8 cellular contexts compared by ENCODE assay signal in the genomic region with DNA sequence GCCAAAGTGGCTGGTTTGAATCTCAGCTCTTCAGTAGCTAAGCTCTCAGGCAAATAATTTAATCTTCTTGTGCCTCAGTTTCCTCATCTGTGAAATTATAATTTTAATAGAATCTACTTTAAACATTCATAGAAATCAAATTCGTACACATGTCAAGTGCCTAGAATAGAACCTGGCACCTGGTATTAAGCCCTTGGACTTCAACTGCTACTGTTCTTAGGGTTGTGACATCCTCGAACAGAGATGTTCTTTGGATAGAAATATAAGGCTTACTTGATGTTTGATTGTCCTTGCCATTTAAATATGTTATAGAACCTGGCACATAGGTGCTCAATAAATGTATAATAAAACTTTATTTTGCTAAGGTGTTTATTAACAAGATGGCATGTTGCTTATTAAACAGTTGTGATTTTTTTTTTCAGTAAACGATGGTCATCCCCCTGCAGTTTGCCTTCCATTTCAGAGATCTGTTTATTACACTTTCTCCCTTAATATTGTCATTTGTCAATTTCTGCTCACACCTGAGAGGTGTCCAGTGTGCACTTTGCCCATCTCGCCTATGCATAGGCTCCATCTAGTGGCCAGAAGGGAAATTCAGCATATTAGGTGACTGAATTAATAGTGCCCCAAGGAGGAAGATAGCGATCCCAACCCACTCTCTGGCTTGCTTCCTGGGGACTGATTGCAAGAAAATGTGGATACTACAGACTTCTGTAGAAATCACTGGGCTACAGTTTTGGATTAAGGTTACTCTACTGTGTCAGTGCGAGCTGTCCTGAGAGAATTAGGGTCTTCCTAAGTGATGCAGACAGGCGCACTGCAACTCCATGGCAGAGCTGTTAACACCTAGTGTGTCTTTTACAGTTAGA. TPM values are rescaled to one million over a fixed set of nuclear protein-coding genes. Genes with fewer than 3 reads are reported as not detected.
DNase-seq lines count a peak whose midpoint lies in the region; ATAC-seq and TF ChIP-seq lines count a peak whose summit lies in the region.

No MANE protein-coding gene starts in this region.

- CTCF ChIA-PET in activated B cell treated with CpG ODN at 0.5 μM for 24 hours (lab: Charles Lee), result interaction anchor here (0.7 to 6.9 kb wide), 8 partner anchors 10 to 347 kb away, joined by 3 to 85 read pairs (median 3); no protein-coding TSS in a partner anchor

- peak; percentile 94 for ATAC-seq in HG02623 (IDR thresholded peaks at IDR 0.05; ENCODE audit: unreplicated experiment)
- peak; percentile 75 for ATAC-seq in activated B cell treated with CpG ODN at 0.5 μM for 24 hours (ENCODE audit: low read depth)

- H3K27ac ChIP-seq in C4-2B (no peak overlapping the region), prostate gland (peak overlapping the region in 1 of 2 donors; percentile 64)

- no peaks in the 10 kb centered on the region for H3K36me3 ChIP-seq in prostate gland

- peak; percentile 77 for DNase-seq in GM13977 (ENCODE audit: low spot score)
- peak; percentile 38 for DNase-seq in NCI-H146 (lab: John Stamatoyannopoulos, UW)
- DNase-seq in activated B cell treated with CpG ODN at 0.5 μM for 24 hours, result no peak
- DNase-seq in globus pallidus (ENCODE audit: low spot score), result peak; percentile 49
- DNase-seq in prostate gland (ENCODE audit: low spot score), result peak; percentile 59
- no peak for DNase-seq in posterior vena cava (ENCODE audit: low spot score)

- no peak overlapping the region for H3K4me3 ChIP-seq in prostate gland

- peak; percentile 96 for TF ChIP-seq CTCF in C4-2B (conservative IDR thresholded peaks at IDR 0.05)
- peak; percentile 93 for TF ChIP-seq CTCF in GM13977 (IDR thresholded peaks at IDR 0.05; ENCODE audit: extremely low read depth, insufficient read depth, missing control alignments)
- peak; percentile 54 for TF ChIP-seq CTCF in activated B cell treated with CpG ODN at 0.5 μM for 24 hours (IDR thresholded peaks at IDR 0.05)
- TF ChIP-seq CTCF in prostate gland (IDR thresholded peaks at IDR 0.05), result peak; percentile 43 to 77 (median 70)

- no peak overlapping the region for H3K4me3 Mint-ChIP-seq in activated B cell treated with CpG ODN at 0.5 μM for 24 hours

- peaks cover 9% of the 10 kb centered on the region for H3K27me3 Mint-ChIP-seq in activated B cell treated with CpG ODN at 0.5 μM for 24 hours

- no peak overlapping the region for H3K27ac Mint-ChIP-seq in activated B cell treated with CpG ODN at 0.5 μM for 24 hours

- TF ChIP-seq POLR2A in prostate gland (IDR thresholded peaks at IDR 0.05), result no peak

- H3K36me3 Mint-ChIP-seq in activated B cell treated with CpG ODN at 0.5 μM for 24 hours (ENCODE audit: low read depth), result no peaks in the 10 kb centered on the region

- POLR2A ChIA-PET in activated B cell treated with CpG ODN at 0.5 μM for 24 hours (lab: Charles Lee), result no interaction called here

- in situ Hi-C loops in GM13977 (cut with MboI; ENCODE audit: low pct_unique_long_range_greater_than_20kb, low sequenced_read_pairs, unreplicated experiment), result loop anchor here (10.0 kb wide), 1 partner anchor 134 kb away; no protein-coding TSS in a partner anchor

- WGBS in prostate gland, result 48% methylated on average over 7 of the region's 7 CpGs

- peaks cover 45% of the 10 kb centered on the region for H3K4me1 ChIP-seq in prostate gland (replicated peaks)

- no peaks in the 10 kb centered on the region for H3K27me3 ChIP-seq in prostate gland (replicated peaks; ENCODE audit: insufficient read depth)

- no peaks in the 10 kb centered on the region for H3K9me3 Mint-ChIP-seq in activated B cell treated with CpG ODN at 0.5 μM for 24 hours

- H3K4me1 Mint-ChIP-seq in activated B cell treated with CpG ODN at 0.5 μM for 24 hours, result no peaks in the 10 kb centered on the region

- H3K9me3 ChIP-seq in prostate gland, result no peaks in the 10 kb centered on the region

- intact Hi-C loops in activated B cell treated with CpG ODN at 0.5 μM for 24 hours (cut with micrococcal nuclease), result loop anchor here (1.0 kb wide), 3 partner anchors 9 to 217 kb away; no protein-coding TSS in a partner anchor
- intact Hi-C loops in prostate gland (cut with DNase I), result no loop called here
- intact Hi-C loops in posterior vena cava (cut with DNase I), result loop anchor here in 1 of 2 donors (10.0 kb wide), 1 partner anchor 66 kb away; no protein-coding TSS in a partner anchor

RNA-seq across cellular contexts. Expression of gene IGF1R, which starts 10.7 kb away (rescaled TPM):
- total RNA-seq in activated B cell treated with CpG ODN at 0.5 μM for 24 hours (5.9 and 6.7 TPM in 2 replicates), prostate gland (100 to 1,000 TPM; 190 to 216 TPM), posterior vena cava (10 to 100 TPM; 30.7 to 50.1 TPM)

Comparison
In these comparisons a context has a peak if more than half of its experiments do, and no peak if none do; other contexts are left out.
1. DNase-seq: peak in GM13977 (single experiment), NCI-H146 (single experiment), globus pallidus (single experiment) and prostate gland (single experiment); none in activated B cell treated with CpG ODN at 0.5 μM for 24 hours (single experiment) and posterior vena cava (single experiment).
2. Peak in every context shown above with its lines, with median percentiles within 50 percentile points of each other: CTCF ChIP-seq.